ENCODE assay signal across 11 cellular contexts in the genomic region with DNA sequence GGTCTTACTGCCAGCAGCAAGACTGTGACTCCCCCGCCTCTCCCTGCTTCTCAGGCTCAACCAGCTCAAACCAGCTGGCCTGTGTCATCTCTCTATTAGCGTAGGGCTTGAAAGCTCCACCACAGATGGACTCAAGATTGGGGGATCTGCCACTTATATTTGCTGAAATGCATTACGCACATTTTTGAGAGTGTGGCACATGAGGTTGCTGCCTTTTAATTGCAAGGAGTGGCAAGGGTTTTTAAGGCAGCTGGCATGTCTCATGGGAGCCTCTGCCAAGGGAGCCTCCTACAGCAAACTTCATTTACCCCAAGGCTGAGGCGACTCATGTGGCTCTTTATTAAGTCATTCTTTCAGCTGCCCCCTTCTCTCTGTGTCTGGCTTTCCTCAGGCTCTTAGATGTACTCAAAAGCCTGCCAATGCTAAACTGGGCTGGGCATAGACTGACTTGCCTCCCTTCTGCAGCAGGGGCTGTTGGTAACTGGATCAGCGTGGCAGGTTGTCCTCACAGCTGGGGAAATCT.
DNase-seq lines count a peak whose midpoint lies in the region; ATAC-seq and TF ChIP-seq lines count a peak whose summit lies in the region.
"Had no signal": no experiment of that assay in that cellular context is flagged by ENCODE, and none has a peak within 500 bp of the region (broad histone marks: within the 10 kb centered on the region; RNA-seq: fewer than 3 reads in every experiment).

No MANE protein-coding gene starts in this region.

- no peak for ATAC-seq in HG03025 (IDR thresholded peaks at IDR 0.05; ENCODE audit: low FRiP score, unreplicated experiment)

- H3K9me3 ChIP-seq in BE2C: no peaks in the 10 kb centered on the region

- in situ Hi-C loops in brain microvascular endothelial cell (cut with HindIII; ENCODE audit: low pct_ligation_motif_present, low sequenced_read_pairs): no loop called here
- in situ Hi-C loops in GM13977 (cut with MboI; ENCODE audit: low pct_unique_long_range_greater_than_20kb, low sequenced_read_pairs, unreplicated experiment): no loop called here

- H3K4me3 ChIP-seq in BE2C (ENCODE audit: low read depth, low read length): no peak overlapping the region
- no peak overlapping the region for H3K4me3 ChIP-seq in brain microvascular endothelial cell (ENCODE audit: low read depth, low read length)

- H3K27me3 Mint-ChIP-seq in activated CD4-positive, alpha-beta T cell treated with anti-CD3 and anti-CD28 coated beads, Interleukin-2, amount 10 ng/mL, durations not matched to agents 24 days and 14 days: peaks cover 9% of the 10 kb centered on the region

- intact Hi-C loops in activated CD4-positive, alpha-beta T cell treated with anti-CD3 and anti-CD28 coated beads, Interleukin-2, amount 10 ng/mL, durations not matched to agents 24 days and 14 days (cut with micrococcal nuclease): no loop called here

- no peaks in the 10 kb centered on the region for H3K4me1 Mint-ChIP-seq in activated CD4-positive, alpha-beta T cell treated with anti-CD3 and anti-CD28 coated beads, Interleukin-2, amount 10 ng/mL, durations not matched to agents 24 days and 14 days

- H3K36me3 ChIP-seq in BE2C (no peaks in the 10 kb centered on the region), brain microvascular endothelial cell (replicated peaks) (no peaks in the 10 kb centered on the region)

- no peak overlapping the region for H3K27ac ChIP-seq in brain microvascular endothelial cell

- DNase-seq in BE2C (peak; percentile 55), NCI-H128 (lab: John Stamatoyannopoulos, UW; ENCODE audit: unreplicated experiment) (peak; percentile 49), SK-N-DZ (ENCODE audit: low spot score) (peak; percentile 80), left kidney (ENCODE audit: low read depth, low spot score) (peak; percentile 89), brain microvascular endothelial cell (no peak), GM13977 (ENCODE audit: low spot score) (no peak)
- DNase-seq in activated CD4-positive, alpha-beta T cell treated with anti-CD3 and anti-CD28 coated beads, Interleukin-2, amount 10 ng/mL, durations not matched to agents 24 days and 14 days: no peak
- DNase-seq: activated B cell treated with CpG ODN at 0.5 μM for 24 hours; activated effector memory CD4-positive, alpha-beta T cell treated with Interleukin-2 at 50 U/mL for 16 hours; SHP77 treated with DMSO at 0.1 percent for 48 hours had no signal

- no peaks in the 10 kb centered on the region for H3K27me3 ChIP-seq in BE2C
- H3K27me3 ChIP-seq in brain microvascular endothelial cell (replicated peaks): no peaks in the 10 kb centered on the region

- H3K36me3 Mint-ChIP-seq in activated CD4-positive, alpha-beta T cell treated with anti-CD3 and anti-CD28 coated beads, Interleukin-2, amount 10 ng/mL, durations not matched to agents 24 days and 14 days (ENCODE audit: low read depth): no peaks in the 10 kb centered on the region

- TF ChIP-seq CTCF in BE2C (IDR thresholded peaks at IDR 0.05; ENCODE audit: low read depth, low read length): no peak
- TF ChIP-seq CTCF in brain microvascular endothelial cell (IDR thresholded peaks at IDR 0.05; ENCODE audit: low read depth, low read length, missing control alignments): no peak
- TF ChIP-seq CTCF in GM13977 (IDR thresholded peaks at IDR 0.05; ENCODE audit: extremely low read depth, insufficient read depth, missing control alignments): no peak

- no peak overlapping the region for H3K4me3 Mint-ChIP-seq in activated CD4-positive, alpha-beta T cell treated with anti-CD3 and anti-CD28 coated beads, Interleukin-2, amount 10 ng/mL, durations not matched to agents 24 days and 14 days
- H3K4me3 Mint-ChIP-seq: activated B cell treated with CpG ODN at 0.5 μM for 24 hours had no signal

- H3K27ac Mint-ChIP-seq in activated CD4-positive, alpha-beta T cell treated with anti-CD3 and anti-CD28 coated beads, Interleukin-2, amount 10 ng/mL, durations not matched to agents 24 days and 14 days: no peak overlapping the region
- H3K27ac Mint-ChIP-seq: activated B cell treated with CpG ODN at 0.5 μM for 24 hours had no signal

- peaks cover 6% of the 10 kb centered on the region; the same call in 1 of the 2 replicates for H3K4me1 ChIP-seq in BE2C

- H3K9me3 Mint-ChIP-seq in activated CD4-positive, alpha-beta T cell treated with anti-CD3 and anti-CD28 coated beads, Interleukin-2, amount 10 ng/mL, durations not matched to agents 24 days and 14 days: no peaks in the 10 kb centered on the region

Comparison
In these comparisons a context has a peak if more than half of its experiments do, and no peak if none do; other contexts are left out.
1. DNase-seq: peak in BE2C (single experiment), NCI-H128 (single experiment), SK-N-DZ (single experiment) and left kidney (single experiment); none in brain microvascular endothelial cell (single experiment), GM13977 (single experiment) and activated CD4-positive, alpha-beta T cell treated with anti-CD3 and anti-CD28 coated beads, Interleukin-2, amount 10 ng/mL, durations not matched to agents 24 days and 14 days (single experiment).